Comparison of ENCODE assay signal across 9 cellular contexts in genomic region chr12:6608592-6609311, GRCh38. TPM values are rescaled to one million over a fixed set of nuclear protein-coding genes. Genes with fewer than 3 reads are reported as not detected.
DNase-seq lines count a peak whose midpoint lies in the region; ATAC-seq, FAIRE-seq and TF ChIP-seq lines count a peak whose summit lies in the region.
"Had no signal": no experiment of that assay in that cellular context is flagged by ENCODE, and none has a peak within 500 bp of the region (broad histone marks: within the 10 kb centered on the region; RNA-seq: fewer than 3 reads in every experiment).

No MANE protein-coding gene starts in this region.

- 57 to 60% (median 57%) methylated on average over 8 of the region's 8 CpGs for WGBS in heart left ventricle, 4 donors
- WGBS in lung, 2 donors: 50 to 53% methylated on average over 8 of the region's 8 CpGs

- FAIRE-seq in urothelium cell line (lab: Jason Lieb, UNC): peak; percentile 20

- H3K27ac ChIP-seq in heart left ventricle (peak overlapping the region in 11 of 12 donors; percentile 1 to 99 (median 64)), lung (ENCODE audit: low read depth in 1 of 2, low read length in 1 of 2) (peak overlapping the region; percentile 62 to 95)

- peaks cover 0 to 13% (median 0%) of the 10 kb centered on the region in 9 donors for H3K36me3 ChIP-seq in heart left ventricle
- peaks cover 0 to 2% of the 10 kb centered on the region in 2 donors for H3K36me3 ChIP-seq in lung (ENCODE audit: control insufficient read depth in 2 of 2, insufficient read depth in 2 of 2, low read length in 2 of 2)

- H3K27me3 ChIP-seq in heart left ventricle (no peaks in the 10 kb centered on the region), lung (ENCODE audit: control insufficient read depth, insufficient read depth) (no peaks in the 10 kb centered on the region)

- no peak for TF ChIP-seq POLR2A in heart left ventricle (IDR thresholded peaks at IDR 0.05)

- H3K36me3 Mint-ChIP-seq in activated T-cell treated with anti-CD3 and anti-CD28 coated beads, Interleukin-2, amount 50 U/mL, for 4 hours (ENCODE audit: insufficient read depth): peaks cover 16% of the 10 kb centered on the region

- intact Hi-C loops in heart left ventricle (cut with DNase I) (loop anchor here in 1 of 10 donors (5.0 kb wide), 1 partner anchor 41 kb away; the partner anchor contains the start of gene NOP2), Right ventricle myocardium inferior (cut with DNase I) (loop anchor here (5.0 kb wide), 1 partner anchor 41 kb away; the partner anchor contains the start of gene NOP2)

- H3K4me1 ChIP-seq in heart left ventricle (peaks cover 4 to 61% (median 46%) of the 10 kb centered on the region in 12 donors), lung (ENCODE audit: control insufficient read depth in 2 of 2, insufficient read depth in 2 of 2, low read length in 2 of 2) (peaks cover 18 to 19% of the 10 kb centered on the region in 2 donors)

- no peaks in the 10 kb centered on the region for H3K27me3 Mint-ChIP-seq in activated T-cell treated with anti-CD3 and anti-CD28 coated beads, Interleukin-2, amount 50 U/mL, for 4 hours (ENCODE audit: low read depth)

- DNase-seq in heart left ventricle (peak in 1 of 5 donors; percentile 52), Right ventricle myocardium inferior (ENCODE audit: missing footprints) (no peak), lung (ENCODE audit: low spot score) (no peak), urothelium cell line (ENCODE audit: low spot score) (no peak), GDM1 (lab: John Stamatoyannopoulos, UW) (no peak), DMS153 (lab: John Stamatoyannopoulos, UW) (no peak)
- peak; percentile 15 for DNase-seq in activated T-cell treated with anti-CD3 and anti-CD28 coated beads, Interleukin-2, amount 50 U/mL, for 4 hours

- H3K9me3 Mint-ChIP-seq in activated T-cell treated with anti-CD3 and anti-CD28 coated beads, Interleukin-2, amount 50 U/mL, for 4 hours: no peaks in the 10 kb centered on the region

- no peak overlapping the region for H3K4me3 Mint-ChIP-seq in activated T-cell treated with anti-CD3 and anti-CD28 coated beads, Interleukin-2, amount 50 U/mL, for 4 hours

- ATAC-seq in heart left ventricle (no peak), Right ventricle myocardium inferior (no peak), lung (ENCODE audit: insufficient read depth, low FRiP score) (no peak), HG03520 (IDR thresholded peaks at IDR 0.05; ENCODE audit: unreplicated experiment) (no peak)
- no peak for ATAC-seq in activated T-cell treated with anti-CD3 and anti-CD28 coated beads, Interleukin-2, amount 50 U/mL, for 4 hours

- H3K9me3 ChIP-seq in heart left ventricle (peaks cover 0 to 8% (median 0%) of the 10 kb centered on the region in 12 donors), lung (ENCODE audit: control insufficient read depth in 2 of 2, insufficient read depth in 1 of 2, low read length in 1 of 2) (no peaks in the 10 kb centered on the region)

- no peak overlapping the region for H3K4me3 ChIP-seq in heart left ventricle
- no peak overlapping the region for H3K4me3 ChIP-seq in lung

- TF ChIP-seq CTCF in heart left ventricle (IDR thresholded peaks at IDR 0.05): no peak
- no peak for TF ChIP-seq CTCF in lung (IDR thresholded peaks at IDR 0.05; ENCODE audit: control extremely low read depth, extremely low read depth)

- peaks cover 46% of the 10 kb centered on the region for H3K4me1 Mint-ChIP-seq in activated T-cell treated with anti-CD3 and anti-CD28 coated beads, Interleukin-2, amount 50 U/mL, for 4 hours (ENCODE audit: low read depth)

RNA-seq across cellular contexts. Expression of gene CHD4, which starts 1.6 kb away (rescaled TPM):
- total RNA-seq in heart left ventricle (100 to 1,000 TPM; 131 to 237 (median 160) TPM), Right ventricle myocardium inferior (165 TPM), lung (100 to 1,000 TPM; 198 TPM)
- polyA plus RNA-seq in heart left ventricle (100 to 1,000 TPM; 144 to 189 TPM), lung (100 to 1,000 TPM in 1 of 2 donors, 10 to 100 TPM in 1; 82.0 to 182 TPM)
- 100 to 1,000 TPM; 311 to 336 (median 332) TPM for total RNA-seq in activated T-cell treated with anti-CD3 and anti-CD28 coated beads, Interleukin-2, amount 50 U/mL, for 4 hours

RNA-seq across cellular contexts. Expression of gene LPAR5, which starts 27.0 kb away (rescaled TPM):
- total RNA-seq in heart left ventricle (10 to 100 TPM in 1 of 9 donors, 1 to 10 TPM in 8; 3.7 to 11.7 (median 4.8) TPM), Right ventricle myocardium inferior (7.5 TPM), lung (1 to 10 TPM; 1.9 to 2.8 TPM)
- polyA plus RNA-seq in heart left ventricle (1 to 10 TPM; 3.5 to 4.7 TPM), lung (1 to 10 TPM in 1 of 2 donors, under 1 TPM in 1; 0.51 to 1.2 TPM)
- total RNA-seq in activated T-cell treated with anti-CD3 and anti-CD28 coated beads, Interleukin-2, amount 50 U/mL, for 4 hours: 1 to 10 TPM; 3.8 to 5.5 (median 5.1) TPM
- total RNA-seq: fibroblast of villous mesenchyme had no signal

RNA-seq across cellular contexts. Expression of gene ACRBP, which starts 38.5 kb away (rescaled TPM):
- total RNA-seq in heart left ventricle (1 to 10 TPM in 4 of 9 donors, under 1 TPM in 4, not detected in 1; 0.32 to 7.2 (median 0.99) TPM), Right ventricle myocardium inferior (1.2 TPM), lung (1 to 10 TPM; 1.6 to 6.1 TPM)
- polyA plus RNA-seq in heart left ventricle (under 1 TPM; 0.34 to 0.60 TPM), lung (1 to 10 TPM in 1 of 2 donors, under 1 TPM in 1; 0.93 to 8.7 TPM)
- total RNA-seq in activated T-cell treated with anti-CD3 and anti-CD28 coated beads, Interleukin-2, amount 50 U/mL, for 4 hours: 1 to 10 TPM in 1 of 3 donors, under 1 TPM in 2; 0.65 to 1.3 (median 0.71) TPM
- total RNA-seq: fibroblast of villous mesenchyme had no signal

RNA-seq across cellular contexts. Expression of gene NOP2, which starts 40.7 kb away (rescaled TPM):
- total RNA-seq in heart left ventricle: 10 to 100 TPM; 12.9 to 23.8 (median 16.5) TPM
- 10 to 100 TPM; 15.4 to 30.1 TPM for polyA plus RNA-seq in heart left ventricle
- 16.2 TPM for total RNA-seq in Right ventricle myocardium inferior
- total RNA-seq in activated T-cell treated with anti-CD3 and anti-CD28 coated beads, Interleukin-2, amount 50 U/mL, for 4 hours: 100 to 1,000 TPM; 267 to 300 (median 270) TPM
- 10 to 100 TPM in 1 of 2 donors, 1 to 10 TPM in 1; 7.9 to 36.0 TPM for total RNA-seq in lung
- 10 to 100 TPM; 30.7 to 37.6 TPM for polyA plus RNA-seq in lung

RNA-seq across cellular contexts. Expression of gene IFFO1, which starts 52.9 kb away (rescaled TPM):
- total RNA-seq in heart left ventricle (10 to 100 TPM; 13.2 to 27.5 (median 15.0) TPM), Right ventricle myocardium inferior (15.9 TPM), lung (10 to 100 TPM; 10.0 to 25.1 TPM)
- polyA plus RNA-seq in heart left ventricle (10 to 100 TPM; 10.3 to 15.4 TPM), lung (10 to 100 TPM; 24.4 to 26.7 TPM)
- total RNA-seq in activated T-cell treated with anti-CD3 and anti-CD28 coated beads, Interleukin-2, amount 50 U/mL, for 4 hours: 10 to 100 TPM in 1 of 3 donors, 1 to 10 TPM in 2; 8.5 to 10.2 (median 9.8) TPM
